ENCODE assay signal across 9 cellular contexts in the genomic region with DNA sequence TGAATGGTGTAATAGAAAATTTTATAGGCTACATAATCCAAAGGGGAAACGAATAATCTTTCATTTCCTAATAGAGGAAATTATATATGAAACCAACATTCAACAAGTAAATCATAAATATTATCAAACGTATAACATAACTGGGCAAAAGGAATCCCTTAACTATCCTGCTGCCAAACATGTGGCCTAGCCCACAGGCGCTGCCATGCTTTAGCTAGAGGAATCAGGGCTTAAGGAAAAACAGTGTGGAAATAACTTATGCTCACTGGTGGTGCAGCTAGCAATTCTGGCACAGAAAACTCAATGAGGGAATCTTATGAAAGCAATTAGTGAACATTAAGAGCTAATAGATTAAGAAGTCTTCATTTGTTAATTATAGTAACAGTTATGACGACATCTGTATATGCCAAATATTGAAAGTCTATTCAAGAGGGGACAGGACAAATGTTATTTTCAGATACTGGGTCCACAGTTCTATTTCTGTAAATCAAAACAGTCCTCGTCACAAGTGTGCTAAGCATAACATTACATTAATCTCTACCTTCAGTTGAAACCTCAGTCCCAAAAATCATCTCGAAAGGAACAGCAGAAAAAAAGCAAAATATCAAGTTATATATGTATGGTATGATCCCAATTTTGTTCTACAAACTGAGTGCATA.
DNase-seq lines count a peak whose midpoint lies in the region; ATAC-seq and TF ChIP-seq lines count a peak whose summit lies in the region.
"Had no signal": no experiment of that assay in that cellular context is flagged by ENCODE, and none has a peak within 500 bp of the region (broad histone marks: within the 10 kb centered on the region; RNA-seq: fewer than 3 reads in every experiment).

No MANE protein-coding gene starts in this region.

- no peak overlapping the region for H2BK15ac ChIP-seq in neuronal stem cell (ENCODE audit: low read length)

- H2AK5ac ChIP-seq in neuronal stem cell (ENCODE audit: low read depth, low read length): no peak overlapping the region

- H2BK120ac ChIP-seq in neuronal stem cell (ENCODE audit: low read depth, low read length): no peak overlapping the region

- no peak for DNase-seq in left colon
- no peak for DNase-seq in neuronal stem cell (ENCODE audit: low spot score)
- DNase-seq in MV-4-11 (lab: John Stamatoyannopoulos, UW): no peak
- no peak for DNase-seq in NCI-H82 (lab: John Stamatoyannopoulos, UW)
- DNase-seq: NCI-H345 had no signal

- H3K36me3 ChIP-seq in KMS-11 (ENCODE audit: insufficient read depth): no peaks in the 10 kb centered on the region
- H3K36me3 ChIP-seq in stomach smooth muscle (ENCODE audit: control insufficient read depth in 2 of 2, insufficient read depth in 2 of 2, low read length in 2 of 2): no peaks in the 10 kb centered on the region
- H3K36me3 ChIP-seq in neuronal stem cell (replicated peaks in 1 of 2; ENCODE audit: control insufficient read depth in 2 of 2, insufficient read depth in 2 of 2, low read length in 2 of 2): no peaks in the 10 kb centered on the region

- H3K4me1 ChIP-seq in KMS-11 (ENCODE audit: low read depth, poor library complexity, severe bottlenecking) (peaks cover 68% of the 10 kb centered on the region), stomach smooth muscle (ENCODE audit: control insufficient read depth, insufficient read depth, low read length) (peaks cover 40% of the 10 kb centered on the region), neuronal stem cell (ENCODE audit: control insufficient read depth in 2 of 2, insufficient read depth in 1 of 2, low read depth in 1 of 2, low read length in 2 of 2) (peaks cover 3 to 16% of the 10 kb centered on the region in 2 donors)

- H3K9ac ChIP-seq in KMS-11: no peak overlapping the region
- no peak overlapping the region for H3K9ac ChIP-seq in stomach smooth muscle (ENCODE audit: low read length in 2 of 2)
- H3K9ac ChIP-seq in neuronal stem cell (ENCODE audit: low read depth, low read length, poor library complexity): no peak overlapping the region

- H3K18ac ChIP-seq in neuronal stem cell (ENCODE audit: low read length): no peak overlapping the region

- H3K4me3 ChIP-seq in KMS-11 (IDR thresholded peaks at IDR 0.05; ENCODE audit: insufficient read depth, low read depth, low read length) (no peak overlapping the region), stomach smooth muscle (ENCODE audit: low read length in 2 of 2) (peak overlapping the region in 1 of 2 donors; percentile 36), neuronal stem cell (ENCODE audit: low read length in 2 of 2) (no peak overlapping the region)

- H3K9me3 ChIP-seq in stomach smooth muscle (ENCODE audit: control insufficient read depth in 2 of 2, low read length in 2 of 2) (no peaks in the 10 kb centered on the region), neuronal stem cell (replicated peaks in 1 of 2; ENCODE audit: control insufficient read depth in 2 of 2, insufficient read depth in 1 of 2, low read depth in 1 of 2, low read length in 2 of 2) (no peaks in the 10 kb centered on the region)

- intact Hi-C loops in left colon (cut with DNase I, micrococcal nuclease): no loop called here

- H3K23ac ChIP-seq in neuronal stem cell (ENCODE audit: low read depth, low read length, poor library complexity): no peak overlapping the region

- no CpG with 5 or more reads among the region's 6 CpGs for WGBS in neuronal stem cell (ENCODE audit: extremely low coverage in 2 of 2, insufficient read length in 2 of 2, insufficient replicate concordance in 1 of 2), 2 donors

- no peak overlapping the region for H2BK12ac ChIP-seq in neuronal stem cell (ENCODE audit: low read length)

- H3K79me1 ChIP-seq in neuronal stem cell (ENCODE audit: low read depth, low read length): no peaks in the 10 kb centered on the region

- H3K4me2 ChIP-seq in KMS-11 (peak overlapping the region; percentile 7; the same call in 1 of the 2 replicates), neuronal stem cell (ENCODE audit: insufficient read depth, low read length, poor library complexity, severe bottlenecking) (no peak overlapping the region)

- H4K91ac ChIP-seq in neuronal stem cell (ENCODE audit: low read depth, low read length, poor library complexity): no peak overlapping the region

- ATAC-seq in left colon: peak; percentile 43
- no peak for ATAC-seq in HG03108 (IDR thresholded peaks at IDR 0.05; ENCODE audit: unreplicated experiment)

- H2BK5ac ChIP-seq in neuronal stem cell (ENCODE audit: low read length): no peak overlapping the region

- TF ChIP-seq CTCF in KMS-11 (conservative IDR thresholded peaks at IDR 0.05; ENCODE audit: low read depth, low read length): no peak

- H3K14ac ChIP-seq in neuronal stem cell (ENCODE audit: low read length): no peak overlapping the region

- H4K20me1 ChIP-seq in KMS-11 (ENCODE audit: insufficient read depth): no peaks in the 10 kb centered on the region

- no peak overlapping the region for H4K8ac ChIP-seq in neuronal stem cell (ENCODE audit: low read depth, low read length)

- no peak overlapping the region for H2AFZ ChIP-seq in KMS-11 (ENCODE audit: low read depth)
- no peak overlapping the region for H2AFZ ChIP-seq in neuronal stem cell (ENCODE audit: low read length)

- peak overlapping the region; percentile 89 for H3K27ac ChIP-seq in KMS-11
- peak overlapping the region; percentile 73 for H3K27ac ChIP-seq in cingulate gyrus (ENCODE audit: low read depth, low read length)
- H3K27ac ChIP-seq in stomach smooth muscle (ENCODE audit: low read length): peak overlapping the region; percentile 77
- no peak overlapping the region for H3K27ac ChIP-seq in neuronal stem cell (replicated peaks; ENCODE audit: low read length)

- H3K27me3 ChIP-seq in KMS-11 (ENCODE audit: insufficient read depth, low read depth) (no peaks in the 10 kb centered on the region), stomach smooth muscle (ENCODE audit: control insufficient read depth in 1 of 2, insufficient read depth in 2 of 2, low read length in 2 of 2) (no peaks in the 10 kb centered on the region), neuronal stem cell (ENCODE audit: control insufficient read depth in 3 of 3, insufficient read depth in 3 of 3, low read depth in 1 of 3, low read length in 3 of 3) (no peaks in the 10 kb centered on the region)

- H3K4ac ChIP-seq in neuronal stem cell (ENCODE audit: low read length): no peak overlapping the region

- peaks cover 6% of the 10 kb centered on the region for H3K79me2 ChIP-seq in KMS-11 (ENCODE audit: insufficient read depth, low read depth)
